Comparison of ENCODE assay signal across 1 cellular context in the genomic region with DNA sequence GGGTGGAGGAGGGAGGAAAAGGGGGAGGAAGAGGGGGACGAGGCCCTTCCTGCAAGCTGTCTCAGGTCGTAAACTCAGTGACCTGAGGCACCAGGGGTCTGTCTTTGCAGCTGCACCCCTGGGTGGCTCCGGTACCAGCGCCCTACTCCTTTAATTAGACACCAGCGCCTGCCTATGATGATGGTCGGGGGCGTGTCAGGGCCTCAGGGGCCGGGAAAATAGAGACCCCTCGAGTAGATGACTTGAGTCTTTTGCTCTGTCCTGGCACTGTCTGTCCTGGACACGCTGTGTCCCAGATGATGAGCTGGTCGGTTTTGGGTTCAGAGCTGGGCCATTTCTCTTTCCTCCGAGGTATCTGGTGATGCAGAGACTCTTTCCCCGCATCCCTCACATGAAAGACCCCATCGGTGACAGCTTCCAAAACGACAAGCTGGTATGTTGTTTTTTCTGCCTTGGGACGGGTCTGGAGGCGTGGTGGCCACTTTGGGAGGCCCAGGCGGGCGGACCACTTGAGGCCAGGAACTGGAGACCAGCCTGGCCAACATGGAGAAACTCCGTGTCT.
TF ChIP-seq lines count a peak whose summit lies in the region.

No MANE protein-coding gene starts in this region.

TF ChIP-seq in IMR-90, 13 proteins besides CTCF, POLR2A, EP300 and RAD21:
- TF ChIP-seq BHLHE40 (IDR thresholded peaks at IDR 0.05; ENCODE audit: low read depth, low read length) (no peak), MXI1 (IDR thresholded peaks at IDR 0.05; ENCODE audit: borderline replicate concordance, low read depth, low read length) (no peak), MAZ (IDR thresholded peaks at IDR 0.05; ENCODE audit: borderline replicate concordance, low read depth, low read length) (no peak), USF2 (IDR thresholded peaks at IDR 0.05; ENCODE audit: low read depth, low read length) (no peak), RCOR1 (IDR thresholded peaks at IDR 0.05; ENCODE audit: insufficient replicate concordance, low read length) (no peak), MAFK (IDR thresholded peaks at IDR 0.05; ENCODE audit: low read depth, low read length) (no peak), CEBPB (IDR thresholded peaks at IDR 0.05; ENCODE audit: low read depth, low read length) (no peak), NFE2L2 (IDR thresholded peaks at IDR 0.05; ENCODE audit: low read depth, low read length) (no peak), FOS (IDR thresholded peaks at IDR 0.05; ENCODE audit: low read depth, low read length) (no peak)
- TF ChIP-seq, protein P1, sequence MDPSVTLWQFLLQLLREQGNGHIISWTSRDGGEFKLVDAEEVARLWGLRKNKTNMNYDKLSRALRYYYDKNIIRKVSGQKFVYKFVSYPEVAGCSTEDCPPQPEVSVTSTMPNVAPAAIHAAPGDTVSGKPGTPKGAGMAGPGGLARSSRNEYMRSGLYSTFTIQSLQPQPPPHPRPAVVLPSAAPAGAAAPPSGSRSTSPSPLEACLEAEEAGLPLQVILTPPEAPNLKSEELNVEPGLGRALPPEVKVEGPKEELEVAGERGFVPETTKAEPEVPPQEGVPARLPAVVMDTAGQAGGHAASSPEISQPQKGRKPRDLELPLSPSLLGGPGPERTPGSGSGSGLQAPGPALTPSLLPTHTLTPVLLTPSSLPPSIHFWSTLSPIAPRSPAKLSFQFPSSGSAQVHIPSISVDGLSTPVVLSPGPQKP (IDR thresholded peaks at IDR 0.05; ENCODE audit: borderline replicate concordance, low read depth, low read length), result no peak
